1 cellular context compared by ENCODE assay signal in genomic region chr21:37257526-37257966, GRCh38.
TF ChIP-seq lines count a peak whose summit lies in the region.

No MANE protein-coding gene starts in this region.

TF ChIP-seq in GM12878, 131 proteins besides CTCF, POLR2A, EP300 and RAD21 (continued from another document):
- no peak for TF ChIP-seq RELB (IDR thresholded peaks at IDR 0.05; ENCODE audit: low read depth)
- TF ChIP-seq BRCA1 (IDR thresholded peaks at IDR 0.05; ENCODE audit: low read depth, low read length), result no peak
- TF ChIP-seq NBN (IDR thresholded peaks at IDR 0.05), result peak; percentile 25; the same call in 1 of the 2 replicates
- TF ChIP-seq SIX5 (IDR thresholded peaks at IDR 0.05; ENCODE audit: low read depth, low read length, severe bottlenecking), result no peak
- peak; percentile 2; the same call in 1 of the 2 replicates for TF ChIP-seq PAX5 (IDR thresholded peaks at IDR 0.05; ENCODE audit: borderline replicate concordance, low read depth, low read length)
- no peak for TF ChIP-seq GATAD2B (conservative IDR thresholded peaks at IDR 0.05; ENCODE audit: low read depth)
- TF ChIP-seq NR2F1 (conservative IDR thresholded peaks at IDR 0.05), result no peak
- TF ChIP-seq ZBTB40 (IDR thresholded peaks at IDR 0.05; ENCODE audit: borderline replicate concordance), result no peak
- TF ChIP-seq IKZF2 (IDR thresholded peaks at IDR 0.05), result peak in 1 of 2 experiments; percentile 8; a peak in 1 of 4 replicates
- TF ChIP-seq SIN3A (IDR thresholded peaks at IDR 0.05; ENCODE audit: low read depth, low read length), result 0 out of 2 replicates have a peak, but pooled peaks have one; percentile 7
- no peak for TF ChIP-seq CBX3 (IDR thresholded peaks at IDR 0.05; ENCODE audit: borderline replicate concordance, low read depth)
- no peak for TF ChIP-seq STAT3 (IDR thresholded peaks at IDR 0.05; ENCODE audit: low read depth, low read length)
- no peak for TF ChIP-seq ZNF207 (IDR thresholded peaks at IDR 0.05; ENCODE audit: borderline replicate concordance)
- no peak for TF ChIP-seq SMARCA5 (IDR thresholded peaks at IDR 0.05)
- TF ChIP-seq HSF1 (IDR thresholded peaks at IDR 0.05; ENCODE audit: low read depth, low read length), result no peak
- TF ChIP-seq PBX3 (IDR thresholded peaks at IDR 0.05; ENCODE audit: insufficient replicate concordance, low read depth, low read length), result no peak
- 0 out of 2 replicates have a peak, but pooled peaks have one; percentile 13 for TF ChIP-seq IRF4 (IDR thresholded peaks at IDR 0.05; ENCODE audit: low read depth, low read length)
- 0 out of 2 replicates have a peak, but pooled peaks have one; percentile 14 for TF ChIP-seq DPF2 (IDR thresholded peaks at IDR 0.05)
- no peak for TF ChIP-seq MYB (IDR thresholded peaks at IDR 0.05; ENCODE audit: borderline replicate concordance, low read depth, low read length)
- peak in 1 of 2 experiments; percentile 74; a peak in 2 of 3 replicates for TF ChIP-seq EGR1 (IDR thresholded peaks at IDR 0.05; ENCODE audit: borderline replicate concordance in 1 of 2, low read depth in 2 of 2, low read length in 2 of 2)
- TF ChIP-seq SPI1 (IDR thresholded peaks at IDR 0.05; ENCODE audit: borderline replicate concordance, insufficient read depth, low read depth, low read length), result peak; percentile 39; the same call in 1 of the 2 replicates
- no peak for TF ChIP-seq MYC (IDR thresholded peaks at IDR 0.05; ENCODE audit: insufficient read depth, insufficient read length, insufficient replicate concordance, low read length, severe bottlenecking)
- no peak for TF ChIP-seq RB1 (IDR thresholded peaks at IDR 0.05; ENCODE audit: borderline replicate concordance)
- TF ChIP-seq CREB1 (IDR thresholded peaks at IDR 0.05; ENCODE audit: low read depth), result 0 out of 2 replicates have a peak, but pooled peaks have one; percentile 15
- TF ChIP-seq CHD4 (IDR thresholded peaks at IDR 0.05), result no peak
- no peak for TF ChIP-seq FOS (IDR thresholded peaks at IDR 0.05; ENCODE audit: borderline replicate concordance, extremely low read depth, insufficient read length)
- TF ChIP-seq E2F8 (IDR thresholded peaks at IDR 0.05; ENCODE audit: low read depth, partially characterized antibody), result no peak
- no peak for TF ChIP-seq SRF (IDR thresholded peaks at IDR 0.05; ENCODE audit: low read depth in 2 of 2, low read length in 2 of 2)
- no peak for TF ChIP-seq GABPA (IDR thresholded peaks at IDR 0.05; ENCODE audit: low read depth)
- TF ChIP-seq WRNIP1 (IDR thresholded peaks at IDR 0.05; ENCODE audit: borderline replicate concordance, low read depth, low read length), result 0 out of 2 replicates have a peak, but pooled peaks have one; percentile 18
- peak; percentile 14; the same call in 1 of the 2 replicates for TF ChIP-seq IKZF1 (conservative IDR thresholded peaks at IDR 0.05)
- peak; percentile 56 for TF ChIP-seq POLR2AphosphoS5 (IDR thresholded peaks at IDR 0.05; ENCODE audit: low read length)
- TF ChIP-seq RBBP5 (conservative IDR thresholded peaks at IDR 0.05), result 0 out of 2 replicates have a peak, but pooled peaks have one; percentile 9
- TF ChIP-seq ATF2 (IDR thresholded peaks at IDR 0.05; ENCODE audit: low read length), result no peak
- TF ChIP-seq BHLHE40 (IDR thresholded peaks at IDR 0.05; ENCODE audit: borderline replicate concordance in 1 of 2, low read depth in 2 of 2, low read length in 1 of 2), result peak in 1 of 2 experiments; percentile 58; a peak in 2 of 4 replicates
- TF ChIP-seq FOXK2 (IDR thresholded peaks at IDR 0.05), result no peak
- 0 out of 2 replicates have a peak, but pooled peaks have one; percentile 38 for TF ChIP-seq MTA3 (IDR thresholded peaks at IDR 0.05; ENCODE audit: borderline replicate concordance, low read length)
- no peak for TF ChIP-seq MEF2A (IDR thresholded peaks at IDR 0.05; ENCODE audit: insufficient read depth, low read depth, low read length)
- TF ChIP-seq RAD51 (IDR thresholded peaks at IDR 0.05), result no peak
- no peak for TF ChIP-seq CREM (IDR thresholded peaks at IDR 0.05; ENCODE audit: low read depth)
- TF ChIP-seq SREBF1 (IDR thresholded peaks at IDR 0.05; ENCODE audit: low read length), result no peak
- 0 out of 4 replicates have a peak, but pooled peaks of 1 of the 2 experiments have one; percentile 14 for TF ChIP-seq ETV6 (conservative IDR thresholded peaks at IDR 0.05 in 1 of 2, IDR thresholded peaks at IDR 0.05 in 1 of 2; ENCODE audit: borderline replicate concordance in 1 of 2, low read depth in 1 of 2)
